ENCODE assay signal across 1 cellular context in the genomic region with DNA sequence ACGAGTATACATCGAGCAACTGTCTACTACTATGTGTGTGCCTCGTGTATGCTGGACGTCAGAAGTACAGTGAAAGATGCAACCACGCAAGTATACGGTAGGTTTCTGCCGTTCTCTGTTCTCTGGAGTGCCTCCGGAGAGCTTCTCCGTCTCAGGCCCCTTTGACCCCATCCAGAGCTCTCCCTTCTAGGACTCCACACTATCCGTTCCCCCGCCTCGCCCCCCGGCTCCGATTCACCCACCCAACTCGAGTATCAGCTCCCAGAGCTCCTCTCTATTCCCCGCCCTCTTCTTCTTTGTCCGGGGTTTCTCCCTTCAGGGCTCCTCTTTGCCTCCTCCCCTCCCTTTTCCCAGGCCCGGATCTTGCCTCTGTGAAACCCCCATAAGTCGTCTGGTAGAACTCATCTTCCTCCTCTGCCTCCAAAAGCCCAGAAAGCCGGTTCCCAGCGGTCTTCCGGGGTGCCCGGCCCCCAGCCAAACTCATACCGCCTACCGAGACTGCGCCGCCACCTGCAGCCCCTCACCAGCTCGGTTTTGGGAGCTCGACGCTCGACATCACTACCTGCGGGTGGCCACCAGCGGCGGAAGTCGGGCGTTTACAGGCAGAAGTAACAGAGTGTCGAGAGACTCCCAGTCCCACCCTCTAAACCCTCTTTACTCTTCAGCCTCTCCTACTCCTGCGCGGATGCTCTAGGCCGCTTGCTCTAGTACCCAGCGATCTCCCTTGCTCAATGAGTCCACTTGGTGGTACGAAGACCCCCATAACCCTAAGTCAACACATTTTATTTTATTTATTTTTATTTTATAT.
A peak's percentile ranks its signal among the peaks of the same experiment; 100 is the strongest.
TF ChIP-seq lines count a peak whose summit lies in the region.

A gene with protein sequence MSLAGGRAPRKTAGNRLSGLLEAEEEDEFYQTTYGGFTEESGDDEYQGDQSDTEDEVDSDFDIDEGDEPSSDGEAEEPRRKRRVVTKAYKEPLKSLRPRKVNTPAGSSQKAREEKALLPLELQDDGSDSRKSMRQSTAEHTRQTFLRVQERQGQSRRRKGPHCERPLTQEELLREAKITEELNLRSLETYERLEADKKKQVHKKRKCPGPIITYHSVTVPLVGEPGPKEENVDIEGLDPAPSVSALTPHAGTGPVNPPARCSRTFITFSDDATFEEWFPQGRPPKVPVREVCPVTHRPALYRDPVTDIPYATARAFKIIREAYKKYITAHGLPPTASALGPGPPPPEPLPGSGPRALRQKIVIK (minus strand): TSS at position 560 of the 808 bp plus-strand sequence. CDS start 76 bp downstream, at position 484.

TF ChIP-seq in SK-N-SH, 30 proteins besides CTCF, POLR2A, EP300 and RAD21 (continued from another document):
- TF ChIP-seq, protein P1, sequence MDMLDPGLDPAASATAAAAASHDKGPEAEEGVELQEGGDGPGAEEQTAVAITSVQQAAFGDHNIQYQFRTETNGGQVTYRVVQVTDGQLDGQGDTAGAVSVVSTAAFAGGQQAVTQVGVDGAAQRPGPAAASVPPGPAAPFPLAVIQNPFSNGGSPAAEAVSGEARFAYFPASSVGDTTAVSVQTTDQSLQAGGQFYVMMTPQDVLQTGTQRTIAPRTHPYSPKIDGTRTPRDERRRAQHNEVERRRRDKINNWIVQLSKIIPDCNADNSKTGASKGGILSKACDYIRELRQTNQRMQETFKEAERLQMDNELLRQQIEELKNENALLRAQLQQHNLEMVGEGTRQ (IDR thresholded peaks at IDR 0.05; ENCODE audit: borderline replicate concordance, low read depth, low read length), result no peak
- no peak for TF ChIP-seq SMC3 (IDR thresholded peaks at IDR 0.05; ENCODE audit: low read depth, low read length)
- peak; percentile 60 for TF ChIP-seq MXI1 (IDR thresholded peaks at IDR 0.05; ENCODE audit: low read depth, low read length)
- TF ChIP-seq FOXJ3 (CRISPR knock-in tag; IDR thresholded peaks at IDR 0.05), result 0 out of 2 replicates have a peak, but pooled peaks have one; percentile 41
- peak; percentile 96 for TF ChIP-seq TAF1 (IDR thresholded peaks at IDR 0.05; ENCODE audit: borderline replicate concordance, low read depth, low read length)
- TF ChIP-seq SIN3A (IDR thresholded peaks at IDR 0.05; ENCODE audit: borderline replicate concordance, low read depth, low read length), result peak; percentile 98
- TF ChIP-seq, protein P2, sequence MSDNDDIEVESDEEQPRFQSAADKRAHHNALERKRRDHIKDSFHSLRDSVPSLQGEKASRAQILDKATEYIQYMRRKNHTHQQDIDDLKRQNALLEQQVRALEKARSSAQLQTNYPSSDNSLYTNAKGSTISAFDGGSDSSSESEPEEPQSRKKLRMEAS (IDR thresholded peaks at IDR 0.05; ENCODE audit: low read depth), result peak; percentile 70; the same call in 1 of the 2 replicates
- TF ChIP-seq NFIC (IDR thresholded peaks at IDR 0.05; ENCODE audit: borderline replicate concordance), result no peak
- TF ChIP-seq POLR2AphosphoS5 (IDR thresholded peaks at IDR 0.05; ENCODE audit: low read depth, low read length), result peak; percentile 99
- TF ChIP-seq RXRA (IDR thresholded peaks at IDR 0.05; ENCODE audit: borderline replicate concordance, low read depth), result no peak
- TF ChIP-seq, protein P3, sequence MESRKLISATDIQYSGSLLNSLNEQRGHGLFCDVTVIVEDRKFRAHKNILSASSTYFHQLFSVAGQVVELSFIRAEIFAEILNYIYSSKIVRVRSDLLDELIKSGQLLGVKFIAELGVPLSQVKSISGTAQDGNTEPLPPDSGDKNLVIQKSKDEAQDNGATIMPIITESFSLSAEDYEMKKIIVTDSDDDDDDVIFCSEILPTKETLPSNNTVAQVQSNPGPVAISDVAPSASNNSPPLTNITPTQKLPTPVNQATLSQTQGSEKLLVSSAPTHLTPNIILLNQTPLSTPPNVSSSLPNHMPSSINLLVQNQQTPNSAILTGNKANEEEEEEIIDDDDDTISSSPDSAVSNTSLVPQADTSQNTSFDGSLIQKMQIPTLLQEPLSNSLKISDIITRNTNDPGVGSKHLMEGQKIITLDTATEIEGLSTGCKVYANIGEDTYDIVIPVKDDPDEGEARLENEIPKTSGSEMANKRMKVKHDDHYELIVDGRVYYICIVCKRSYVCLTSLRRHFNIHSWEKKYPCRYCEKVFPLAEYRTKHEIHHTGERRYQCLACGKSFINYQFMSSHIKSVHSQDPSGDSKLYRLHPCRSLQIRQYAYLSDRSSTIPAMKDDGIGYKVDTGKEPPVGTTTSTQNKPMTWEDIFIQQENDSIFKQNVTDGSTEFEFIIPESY (IDR thresholded peaks at IDR 0.05; ENCODE audit: borderline replicate concordance, low read depth), result no peak
- TF ChIP-seq, protein P4, sequence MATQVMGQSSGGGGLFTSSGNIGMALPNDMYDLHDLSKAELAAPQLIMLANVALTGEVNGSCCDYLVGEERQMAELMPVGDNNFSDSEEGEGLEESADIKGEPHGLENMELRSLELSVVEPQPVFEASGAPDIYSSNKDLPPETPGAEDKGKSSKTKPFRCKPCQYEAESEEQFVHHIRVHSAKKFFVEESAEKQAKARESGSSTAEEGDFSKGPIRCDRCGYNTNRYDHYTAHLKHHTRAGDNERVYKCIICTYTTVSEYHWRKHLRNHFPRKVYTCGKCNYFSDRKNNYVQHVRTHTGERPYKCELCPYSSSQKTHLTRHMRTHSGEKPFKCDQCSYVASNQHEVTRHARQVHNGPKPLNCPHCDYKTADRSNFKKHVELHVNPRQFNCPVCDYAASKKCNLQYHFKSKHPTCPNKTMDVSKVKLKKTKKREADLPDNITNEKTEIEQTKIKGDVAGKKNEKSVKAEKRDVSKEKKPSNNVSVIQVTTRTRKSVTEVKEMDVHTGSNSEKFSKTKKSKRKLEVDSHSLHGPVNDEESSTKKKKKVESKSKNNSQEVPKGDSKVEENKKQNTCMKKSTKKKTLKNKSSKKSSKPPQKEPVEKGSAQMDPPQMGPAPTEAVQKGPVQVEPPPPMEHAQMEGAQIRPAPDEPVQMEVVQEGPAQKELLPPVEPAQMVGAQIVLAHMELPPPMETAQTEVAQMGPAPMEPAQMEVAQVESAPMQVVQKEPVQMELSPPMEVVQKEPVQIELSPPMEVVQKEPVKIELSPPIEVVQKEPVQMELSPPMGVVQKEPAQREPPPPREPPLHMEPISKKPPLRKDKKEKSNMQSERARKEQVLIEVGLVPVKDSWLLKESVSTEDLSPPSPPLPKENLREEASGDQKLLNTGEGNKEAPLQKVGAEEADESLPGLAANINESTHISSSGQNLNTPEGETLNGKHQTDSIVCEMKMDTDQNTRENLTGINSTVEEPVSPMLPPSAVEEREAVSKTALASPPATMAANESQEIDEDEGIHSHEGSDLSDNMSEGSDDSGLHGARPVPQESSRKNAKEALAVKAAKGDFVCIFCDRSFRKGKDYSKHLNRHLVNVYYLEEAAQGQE (IDR thresholded peaks at IDR 0.05; ENCODE audit: low read depth, low read length), result no peak; the same call in 1 of the 2 replicates
- TF ChIP-seq CHD2 (IDR thresholded peaks at IDR 0.05; ENCODE audit: low read length, partially characterized antibody), result peak; percentile 77
